ENCODE assay signal across 19 cellular contexts in the genomic region with DNA sequence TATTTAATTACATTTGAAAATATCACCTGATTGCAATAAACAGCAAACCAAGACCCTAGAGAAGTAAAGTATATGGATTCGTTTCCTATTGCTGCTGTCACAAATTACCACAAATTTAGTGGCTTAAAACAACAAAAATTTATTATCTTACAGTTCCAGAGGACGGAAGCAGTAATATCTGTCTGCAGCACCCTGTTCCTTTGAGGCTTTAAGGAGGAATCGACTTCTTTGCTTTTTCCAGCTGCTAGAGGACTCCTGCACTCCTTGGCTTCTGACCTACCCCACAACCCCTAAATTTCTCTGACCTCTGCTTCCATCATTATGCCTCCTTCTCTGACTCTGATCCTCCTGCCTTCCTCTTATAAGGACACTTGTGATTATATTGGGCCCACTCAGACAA.
"Had no signal": no experiment of that assay in that cellular context is flagged by ENCODE, and none has a peak within 500 bp of the region (broad histone marks: within the 10 kb centered on the region; RNA-seq: fewer than 3 reads in every experiment).

No MANE protein-coding gene starts in this region.

- H3K4me2 ChIP-seq: SK-N-SH had no signal

- H3K36me3 ChIP-seq: MG63 had no signal

- H3K9me2 ChIP-seq: SK-N-SH had no signal

- DNase-seq: Karpas-422, KG1, MG63, NCI-H1092 treated with DMSO at 0.1 percent for 48 hours, NCI-H1436, NCI-H187, NCI-H2029, NCI-H2081 treated with DMSO at 0.1 percent for 48 hours, NCI-H2171, NCI-H226, NCI-H446, NCI-H510A, NCI-H524 treated with DMSO at 0.1 percent for 48 hours, NCI-H69, NCI-H774, SHP77, SK-N-SH had no signal

- H3K9me3 ChIP-seq: MG63, SK-N-SH had no signal

- H3K27ac ChIP-seq: RWPE1 had no signal

- H3K27me3 ChIP-seq: MG63 had no signal

- H3K9ac ChIP-seq: SK-N-SH had no signal

- ATAC-seq: Panc1 had no signal

- H3K4me3 ChIP-seq: MG63 had no signal
